Comparison of ENCODE assay signal across 16 cellular contexts in genomic region chr5:140148508-140148907, GRCh38. TPM values are rescaled to one million over a fixed set of nuclear protein-coding genes. Genes with fewer than 3 reads are reported as not detected.
A peak's percentile ranks its signal among the peaks of the same experiment; 100 is the strongest.
DNase-seq lines count a peak whose midpoint lies in the region; TF ChIP-seq lines count a peak whose summit lies in the region.
"Had no signal": no experiment of that assay in that cellular context is flagged by ENCODE, and none has a peak within 500 bp of the region (broad histone marks: within the 10 kb centered on the region; RNA-seq: fewer than 3 reads in every experiment).

No MANE protein-coding gene starts in this region.

- DNase-seq in ELF-1 (ENCODE audit: low read depth, low spot score): peak; percentile 53
- DNase-seq in SK-MEL-5 (ENCODE audit: low read depth, low spot score): peak; percentile 83
- DNase-seq in iPS-NIHi11 (ENCODE audit: low spot score): peak; percentile 83
- no peak for DNase-seq in GM13976 (ENCODE audit: low spot score)
- no peak for DNase-seq in activated CD4-positive, alpha-beta memory T cell treated with anti-CD3 and anti-CD28 coated beads for 36 hours
- no peak for DNase-seq in activated naive CD4-positive, alpha-beta T cell treated with anti-CD3 and anti-CD28 coated beads for 36 hours
- DNase-seq in NCI-H1092 treated with DMSO at 0.1 percent for 48 hours (lab: John Stamatoyannopoulos, UW): no peak
- DNase-seq: activated T-cell treated with anti-CD3 and anti-CD28 coated beads, Interleukin-2, amount 50 U/mL, for 1 hour; foreskin melanocyte; KBM-7; kidney; NCI-H1930; stimulated activated CD4-positive, alpha-beta T cell treated with anti-CD3 and anti-CD28 coated beads, Interleukin-4, amount 100 ng/mL, for 24 hours; stimulated activated naive B cell treated with anti-CD40 and anti-IgM and Interleukin-4, amounts not matched to agents 10 μg/mL and 1 μg/mL and 100 μg/mL, for 72 hours had no signal

- CTCF ChIA-PET in activated CD4-positive, alpha-beta memory T cell treated with anti-CD3 and anti-CD28 coated beads for 36 hours (lab: Charles Lee): interaction anchor here (1.2 kb wide), 1 partner anchor 76 kb away, joined by 4 read pairs; no protein-coding TSS in a partner anchor
- CTCF ChIA-PET in activated naive CD4-positive, alpha-beta T cell treated with anti-CD3 and anti-CD28 coated beads for 36 hours (lab: Charles Lee): interaction anchor here (5.7 kb wide), 1 partner anchor 8 kb away, joined by 79 read pairs; no protein-coding TSS in a partner anchor

- TF ChIP-seq CTCF in 22Rv1 (IDR thresholded peaks at IDR 0.05) (peak; percentile 36; the same call in 1 of the 2 replicates), GM13976 (IDR thresholded peaks at IDR 0.05; ENCODE audit: borderline replicate concordance, control extremely low read depth, extremely low read depth, insufficient read depth, missing control alignments) (no peak)

- H3K27ac Mint-ChIP-seq in activated CD4-positive, alpha-beta memory T cell treated with anti-CD3 and anti-CD28 coated beads for 36 hours: no peak overlapping the region
- H3K27ac Mint-ChIP-seq in activated naive CD4-positive, alpha-beta T cell treated with anti-CD3 and anti-CD28 coated beads for 36 hours: no peak overlapping the region
- H3K27ac Mint-ChIP-seq: dendritic cell treated with granulocyte-macrophage colony-stimulating factor and Interleukin-4, amounts not matched to agents 40 ng/mL and 50 ng/mL, for 4 days; stimulated activated naive B cell treated with anti-CD40 and anti-IgM and Interleukin-4, amounts not matched to agents 10 μg/mL and 1 μg/mL and 100 μg/mL, for 72 hours had no signal

- H3K36me3 Mint-ChIP-seq in activated CD4-positive, alpha-beta memory T cell treated with anti-CD3 and anti-CD28 coated beads for 36 hours: no peaks in the 10 kb centered on the region
- no peaks in the 10 kb centered on the region for H3K36me3 Mint-ChIP-seq in activated naive CD4-positive, alpha-beta T cell treated with anti-CD3 and anti-CD28 coated beads for 36 hours (ENCODE audit: low read depth)
- H3K36me3 Mint-ChIP-seq: stimulated activated naive B cell treated with anti-CD40 and anti-IgM and Interleukin-4, amounts not matched to agents 10 μg/mL and 1 μg/mL and 100 μg/mL, for 72 hours had no signal

- no peak overlapping the region for H3K4me3 Mint-ChIP-seq in activated CD4-positive, alpha-beta memory T cell treated with anti-CD3 and anti-CD28 coated beads for 36 hours
- no peak overlapping the region for H3K4me3 Mint-ChIP-seq in activated naive CD4-positive, alpha-beta T cell treated with anti-CD3 and anti-CD28 coated beads for 36 hours
- H3K4me3 Mint-ChIP-seq: dendritic cell treated with granulocyte-macrophage colony-stimulating factor and Interleukin-4, amounts not matched to agents 40 ng/mL and 50 ng/mL, for 4 days; stimulated activated naive B cell treated with anti-CD40 and anti-IgM and Interleukin-4, amounts not matched to agents 10 μg/mL and 1 μg/mL and 100 μg/mL, for 72 hours had no signal

- in situ Hi-C loops in SK-MEL-5 (cut with HindIII; ENCODE audit: low pct_unique_long_range_greater_than_20kb, low sequenced_read_pairs): no loop called here
- in situ Hi-C loops in GM13976 (cut with MboI; ENCODE audit: low sequenced_read_pairs, unreplicated experiment): no loop called here

- H3K27ac ChIP-seq in 22Rv1: no peak overlapping the region

- POLR2A ChIA-PET in activated CD4-positive, alpha-beta memory T cell treated with anti-CD3 and anti-CD28 coated beads for 36 hours (lab: Charles Lee): no interaction called here

- peaks cover 26% of the 10 kb centered on the region for H3K4me1 Mint-ChIP-seq in activated CD4-positive, alpha-beta memory T cell treated with anti-CD3 and anti-CD28 coated beads for 36 hours (ENCODE audit: low read depth)
- peaks cover 15% of the 10 kb centered on the region for H3K4me1 Mint-ChIP-seq in activated naive CD4-positive, alpha-beta T cell treated with anti-CD3 and anti-CD28 coated beads for 36 hours (ENCODE audit: low read depth)

- intact Hi-C loops in activated CD4-positive, alpha-beta memory T cell treated with anti-CD3 and anti-CD28 coated beads for 36 hours (cut with micrococcal nuclease): no loop called here
- intact Hi-C loops in activated naive CD4-positive, alpha-beta T cell treated with anti-CD3 and anti-CD28 coated beads for 36 hours (cut with micrococcal nuclease): loop anchor here (10.0 kb wide), 1 partner anchor 896 kb away; no protein-coding TSS in a partner anchor

- no peaks in the 10 kb centered on the region for H3K9me3 Mint-ChIP-seq in activated CD4-positive, alpha-beta memory T cell treated with anti-CD3 and anti-CD28 coated beads for 36 hours
- H3K9me3 Mint-ChIP-seq in activated naive CD4-positive, alpha-beta T cell treated with anti-CD3 and anti-CD28 coated beads for 36 hours: no peaks in the 10 kb centered on the region
- H3K9me3 Mint-ChIP-seq: dendritic cell treated with granulocyte-macrophage colony-stimulating factor and Interleukin-4, amounts not matched to agents 40 ng/mL and 50 ng/mL, for 4 days; stimulated activated naive B cell treated with anti-CD40 and anti-IgM and Interleukin-4, amounts not matched to agents 10 μg/mL and 1 μg/mL and 100 μg/mL, for 72 hours had no signal

- H3K27me3 Mint-ChIP-seq in activated CD4-positive, alpha-beta memory T cell treated with anti-CD3 and anti-CD28 coated beads for 36 hours: peaks cover 10% of the 10 kb centered on the region
- H3K27me3 Mint-ChIP-seq in activated naive CD4-positive, alpha-beta T cell treated with anti-CD3 and anti-CD28 coated beads for 36 hours (ENCODE audit: low read depth): peaks cover 20% of the 10 kb centered on the region

RNA-seq across cellular contexts. Expression of gene IGIP, which starts 22.8 kb away (rescaled TPM):
- total RNA-seq in SK-MEL-5 (2014; rRNA removed; shearing (Covaris generic)): 1.9 and 2.0 TPM in 2 replicates
- 1.5 and 1.6 TPM in 2 replicates for polyA plus RNA-seq in SK-MEL-5 (2015; cell fraction: cytosol; rRNA removed)
- 13.3 and 14.3 TPM in 2 replicates for polyA plus RNA-seq in SK-MEL-5 (2015; cell fraction: nucleus; rRNA removed)
- total RNA-seq in activated CD4-positive, alpha-beta memory T cell treated with anti-CD3 and anti-CD28 coated beads for 36 hours: 1 to 10 TPM; 2.2 to 2.3 TPM
- total RNA-seq in activated naive CD4-positive, alpha-beta T cell treated with anti-CD3 and anti-CD28 coated beads for 36 hours: 1 to 10 TPM; 1.4 to 1.6 TPM

RNA-seq across cellular contexts. Expression of gene CYSTM1, which starts 26.5 kb away (rescaled TPM):
- total RNA-seq in SK-MEL-5 (2014; rRNA removed; shearing (Covaris generic)): 182 and 186 TPM in 2 replicates
- 175 and 190 TPM in 2 replicates for polyA plus RNA-seq in SK-MEL-5 (2015; cell fraction: cytosol; rRNA removed)
- 14.5 and 28.8 TPM in 2 replicates for polyA plus RNA-seq in SK-MEL-5 (2015; cell fraction: nucleus; rRNA removed)
- total RNA-seq in activated CD4-positive, alpha-beta memory T cell treated with anti-CD3 and anti-CD28 coated beads for 36 hours: 10 to 100 TPM; 25.2 to 26.5 TPM
- 10 to 100 TPM; 22.3 to 25.1 TPM for total RNA-seq in activated naive CD4-positive, alpha-beta T cell treated with anti-CD3 and anti-CD28 coated beads for 36 hours

RNA-seq across cellular contexts. Expression of gene PURA, which starts 34.6 kb away (rescaled TPM):
- total RNA-seq in SK-MEL-5 (2014; rRNA removed; shearing (Covaris generic)): 8.0 and 9.6 TPM in 2 replicates
- 4.6 and 5.4 TPM in 2 replicates for polyA plus RNA-seq in SK-MEL-5 (2015; cell fraction: cytosol; rRNA removed)
- 9.4 and 9.8 TPM in 2 replicates for polyA plus RNA-seq in SK-MEL-5 (2015; cell fraction: nucleus; rRNA removed)
- 10 to 100 TPM; 12.0 to 12.3 TPM for total RNA-seq in activated CD4-positive, alpha-beta memory T cell treated with anti-CD3 and anti-CD28 coated beads for 36 hours
- 10 to 100 TPM in 1 of 2 experiments, 1 to 10 TPM in 1; 9.0 to 10.3 TPM for total RNA-seq in activated naive CD4-positive, alpha-beta T cell treated with anti-CD3 and anti-CD28 coated beads for 36 hours

Comparison
In these comparisons a context has a peak if more than half of its experiments do, and no peak if none do; other contexts are left out.
1. DNase-seq: peak in ELF-1 (single experiment), SK-MEL-5 (single experiment) and iPS-NIHi11 (single experiment); none in GM13976 (single experiment), activated CD4-positive, alpha-beta memory T cell treated with anti-CD3 and anti-CD28 coated beads for 36 hours (single experiment), activated naive CD4-positive, alpha-beta T cell treated with anti-CD3 and anti-CD28 coated beads for 36 hours (single experiment) and NCI-H1092 treated with DMSO at 0.1 percent for 48 hours (single experiment).